In the genomic region with DNA sequence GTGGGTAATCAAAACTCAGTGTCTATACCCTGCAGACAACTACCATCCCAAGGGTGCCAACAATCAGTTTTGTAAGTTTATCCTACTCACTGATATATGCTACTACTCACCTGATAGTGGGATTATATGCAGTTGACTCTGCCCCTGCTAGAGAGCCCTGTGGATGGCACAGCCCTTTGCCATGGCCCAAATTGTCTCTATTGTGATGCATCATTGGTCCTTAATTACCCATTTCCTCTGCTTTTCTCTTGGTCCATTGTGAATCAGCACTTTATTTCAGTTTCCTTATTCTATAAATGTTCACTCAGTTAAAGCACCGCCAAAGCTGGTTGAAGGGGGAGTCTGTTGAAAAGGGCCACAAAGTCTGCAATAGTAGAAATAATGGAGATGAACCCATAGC, we compare ENCODE assay signal across 28 cellular contexts. TPM values are rescaled to one million over a fixed set of nuclear protein-coding genes. Genes with fewer than 3 reads are reported as not detected.
DNase-seq lines count a peak whose midpoint lies in the region; ATAC-seq and TF ChIP-seq lines count a peak whose summit lies in the region.
"Had no signal": no experiment of that assay in that cellular context is flagged by ENCODE, and none has a peak within 500 bp of the region (broad histone marks: within the 10 kb centered on the region; RNA-seq: fewer than 3 reads in every experiment).

No MANE protein-coding gene starts in this region.

- H3K36me3 Mint-ChIP-seq in WTC11: peaks cover 48% of the 10 kb centered on the region
- H3K36me3 Mint-ChIP-seq: CD4-positive, alpha-beta memory T cell; IgD-negative memory B cell had no signal

- H3K27me3 ChIP-seq in H7 (ENCODE audit: control insufficient read depth, insufficient read depth, low read length): no peaks in the 10 kb centered on the region
- no peaks in the 10 kb centered on the region for H3K27me3 ChIP-seq in HUES64 (ENCODE audit: insufficient read depth, low read length)
- no peaks in the 10 kb centered on the region for H3K27me3 ChIP-seq in iPS-20b (ENCODE audit: insufficient read depth, low read length)
- H3K27me3 ChIP-seq: BLaER1 had no signal

- H3K4me3 ChIP-seq in H7 (ENCODE audit: insufficient read depth, low read depth, low read length): no peak overlapping the region
- no peak overlapping the region for H3K4me3 ChIP-seq in HUES64 (ENCODE audit: low read length)
- peak overlapping the region; percentile 42; the same call in 1 of the 2 replicates for H3K4me3 ChIP-seq in iPS-20b (ENCODE audit: low read length)
- H3K4me3 ChIP-seq: BLaER1 had no signal

- peaks cover 48% of the 10 kb centered on the region for H3K9me3 Mint-ChIP-seq in WTC11
- H3K9me3 Mint-ChIP-seq: CD4-positive, alpha-beta memory T cell had no signal

- ATAC-seq in WTC11 (peak; percentile 92), Right ventricle myocardium inferior (no peak)
- ATAC-seq: HCT116, PC-3 had no signal

- H3K27ac Mint-ChIP-seq in WTC11: peak overlapping the region; percentile 48
- H3K27ac Mint-ChIP-seq: CD4-positive, alpha-beta memory T cell; IgD-negative memory B cell had no signal

- CTCF ChIA-PET in WTC11 (lab: Charles Lee): interaction anchor here (1.1 to 1.3 kb wide), 2 partner anchors 30 to 31 kb away, joined by 4 read pairs; no protein-coding TSS in a partner anchor

- H3K4me3 Mint-ChIP-seq in WTC11: peak overlapping the region; percentile 10; the same call in 1 of the 2 replicates
- H3K4me3 Mint-ChIP-seq: CD4-positive, alpha-beta memory T cell; IgD-negative memory B cell had no signal

- peaks cover 69% of the 10 kb centered on the region for H3K4me1 Mint-ChIP-seq in WTC11

- H3K9me3 ChIP-seq in HUES64 (ENCODE audit: insufficient read depth, low read depth, low read length) (no peaks in the 10 kb centered on the region), iPS-20b (ENCODE audit: insufficient read depth, low read depth, low read length) (no peaks in the 10 kb centered on the region)
- H3K9me3 ChIP-seq: BLaER1, Caco-2, SK-N-SH had no signal

- H3K4me1 ChIP-seq in HUES64 (ENCODE audit: insufficient read depth, low read length): peaks cover 16% of the 10 kb centered on the region
- H3K4me1 ChIP-seq in iPS-20b (ENCODE audit: insufficient read depth, low read length): peaks cover 23% of the 10 kb centered on the region
- H3K4me1 ChIP-seq: Caco-2 had no signal

- H3K27me3 Mint-ChIP-seq in WTC11 (ENCODE audit: low read depth): peaks cover 2% of the 10 kb centered on the region; the same call in 1 of the 2 replicates

- DNase-seq in H7 (peak; percentile 16), WTC11 (ENCODE audit: low spot score) (no peak), NCI-H1417 (lab: John Stamatoyannopoulos, UW) (no peak), Right ventricle myocardium inferior (ENCODE audit: missing footprints) (no peak), cerebellar cortex (ENCODE audit: low spot score) (no peak)
- no peak for DNase-seq in activated naive CD4-positive, alpha-beta T cell (lab: John Stamatoyannopoulos, UW)
- DNase-seq: ACHN; Caco-2; CD4-positive, alpha-beta memory T cell; DMS 273 treated with DMSO at 0.1 percent for 48 hours; DND-41; NCI-H1048; NCI-H1436; NCI-H187 treated with DMSO at 0.1 percent for 48 hours; NCI-H69; PC-3; RPMI8226; SIG-M5; SK-N-SH; T-helper 2 cell had no signal

- intact Hi-C loops in Right ventricle myocardium inferior (cut with DNase I): no loop called here

- TF ChIP-seq CTCF in WTC11 (IDR thresholded peaks at IDR 0.05): no peak

- H3K36me3 ChIP-seq in H7 (replicated peaks; ENCODE audit: control insufficient read depth, insufficient read depth, low read length) (no peaks in the 10 kb centered on the region), HUES64 (ENCODE audit: insufficient read depth, low read length) (no peaks in the 10 kb centered on the region), iPS-20b (ENCODE audit: insufficient read depth, low read depth, low read length) (no peaks in the 10 kb centered on the region)
- H3K36me3 ChIP-seq: BLaER1 had no signal

- H3K9ac ChIP-seq in HUES64 (ENCODE audit: low read depth, low read length): no peak overlapping the region
- peak overlapping the region; percentile 10; the same call in 1 of the 2 replicates for H3K9ac ChIP-seq in iPS-20b (ENCODE audit: low read depth, low read length)
- H3K9ac ChIP-seq: BLaER1, SK-N-SH had no signal

- H3K27ac ChIP-seq in HUES64 (ENCODE audit: low read depth, low read length) (peak overlapping the region; percentile 62), iPS-20b (ENCODE audit: low read length) (no peak overlapping the region)
- H3K27ac ChIP-seq: BLaER1 had no signal

- POLR2A ChIA-PET in WTC11 (lab: Charles Lee): no interaction called here

- 36% methylated on average over 1 of the region's 1 CpG for WGBS in HUES64

TF ChIP-seq in WTC11, 78 proteins besides CTCF, POLR2A, EP300 and RAD21:
- TF ChIP-seq, protein P1, sequence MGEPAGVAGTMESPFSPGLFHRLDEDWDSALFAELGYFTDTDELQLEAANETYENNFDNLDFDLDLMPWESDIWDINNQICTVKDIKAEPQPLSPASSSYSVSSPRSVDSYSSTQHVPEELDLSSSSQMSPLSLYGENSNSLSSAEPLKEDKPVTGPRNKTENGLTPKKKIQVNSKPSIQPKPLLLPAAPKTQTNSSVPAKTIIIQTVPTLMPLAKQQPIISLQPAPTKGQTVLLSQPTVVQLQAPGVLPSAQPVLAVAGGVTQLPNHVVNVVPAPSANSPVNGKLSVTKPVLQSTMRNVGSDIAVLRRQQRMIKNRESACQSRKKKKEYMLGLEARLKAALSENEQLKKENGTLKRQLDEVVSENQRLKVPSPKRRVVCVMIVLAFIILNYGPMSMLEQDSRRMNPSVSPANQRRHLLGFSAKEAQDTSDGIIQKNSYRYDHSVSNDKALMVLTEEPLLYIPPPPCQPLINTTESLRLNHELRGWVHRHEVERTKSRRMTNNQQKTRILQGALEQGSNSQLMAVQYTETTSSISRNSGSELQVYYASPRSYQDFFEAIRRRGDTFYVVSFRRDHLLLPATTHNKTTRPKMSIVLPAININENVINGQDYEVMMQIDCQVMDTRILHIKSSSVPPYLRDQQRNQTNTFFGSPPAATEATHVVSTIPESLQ (CRISPR knock-in tag; IDR thresholded peaks at IDR 0.05): no peak
- TF ChIP-seq, protein P2, sequence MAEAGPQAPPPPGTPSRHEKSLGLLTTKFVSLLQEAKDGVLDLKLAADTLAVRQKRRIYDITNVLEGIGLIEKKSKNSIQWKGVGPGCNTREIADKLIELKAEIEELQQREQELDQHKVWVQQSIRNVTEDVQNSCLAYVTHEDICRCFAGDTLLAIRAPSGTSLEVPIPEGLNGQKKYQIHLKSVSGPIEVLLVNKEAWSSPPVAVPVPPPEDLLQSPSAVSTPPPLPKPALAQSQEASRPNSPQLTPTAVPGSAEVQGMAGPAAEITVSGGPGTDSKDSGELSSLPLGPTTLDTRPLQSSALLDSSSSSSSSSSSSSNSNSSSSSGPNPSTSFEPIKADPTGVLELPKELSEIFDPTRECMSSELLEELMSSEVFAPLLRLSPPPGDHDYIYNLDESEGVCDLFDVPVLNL (CRISPR knock-in tag; IDR thresholded peaks at IDR 0.05; ENCODE audit: borderline replicate concordance, low read depth): no peak
- TF ChIP-seq OVOL2 (CRISPR knock-in tag; IDR thresholded peaks at IDR 0.05; ENCODE audit: borderline replicate concordance) (no peak), TEAD1 (CRISPR knock-in tag; IDR thresholded peaks at IDR 0.05) (peak; percentile 75; the same call in 1 of the 2 replicates), RELA (CRISPR knock-in tag; IDR thresholded peaks at IDR 0.05; ENCODE audit: borderline replicate concordance) (no peak), NFE2L1 (CRISPR knock-in tag; IDR thresholded peaks at IDR 0.05) (peak; percentile 66; the same call in 1 of the 2 replicates), RORB (CRISPR knock-in tag; IDR thresholded peaks at IDR 0.05) (no peak)
- TF ChIP-seq, protein P3, sequence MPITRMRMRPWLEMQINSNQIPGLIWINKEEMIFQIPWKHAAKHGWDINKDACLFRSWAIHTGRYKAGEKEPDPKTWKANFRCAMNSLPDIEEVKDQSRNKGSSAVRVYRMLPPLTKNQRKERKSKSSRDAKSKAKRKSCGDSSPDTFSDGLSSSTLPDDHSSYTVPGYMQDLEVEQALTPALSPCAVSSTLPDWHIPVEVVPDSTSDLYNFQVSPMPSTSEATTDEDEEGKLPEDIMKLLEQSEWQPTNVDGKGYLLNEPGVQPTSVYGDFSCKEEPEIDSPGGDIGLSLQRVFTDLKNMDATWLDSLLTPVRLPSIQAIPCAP (CRISPR knock-in tag; IDR thresholded peaks at IDR 0.05): no peak
- TF ChIP-seq, protein P4, sequence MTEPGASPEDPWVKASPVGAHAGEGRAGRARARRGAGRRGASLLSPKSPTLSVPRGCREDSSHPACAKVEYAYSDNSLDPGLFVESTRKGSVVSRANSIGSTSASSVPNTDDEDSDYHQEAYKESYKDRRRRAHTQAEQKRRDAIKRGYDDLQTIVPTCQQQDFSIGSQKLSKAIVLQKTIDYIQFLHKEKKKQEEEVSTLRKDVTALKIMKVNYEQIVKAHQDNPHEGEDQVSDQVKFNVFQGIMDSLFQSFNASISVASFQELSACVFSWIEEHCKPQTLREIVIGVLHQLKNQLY (CRISPR knock-in tag; IDR thresholded peaks at IDR 0.05): no peak
- TF ChIP-seq, protein P5, sequence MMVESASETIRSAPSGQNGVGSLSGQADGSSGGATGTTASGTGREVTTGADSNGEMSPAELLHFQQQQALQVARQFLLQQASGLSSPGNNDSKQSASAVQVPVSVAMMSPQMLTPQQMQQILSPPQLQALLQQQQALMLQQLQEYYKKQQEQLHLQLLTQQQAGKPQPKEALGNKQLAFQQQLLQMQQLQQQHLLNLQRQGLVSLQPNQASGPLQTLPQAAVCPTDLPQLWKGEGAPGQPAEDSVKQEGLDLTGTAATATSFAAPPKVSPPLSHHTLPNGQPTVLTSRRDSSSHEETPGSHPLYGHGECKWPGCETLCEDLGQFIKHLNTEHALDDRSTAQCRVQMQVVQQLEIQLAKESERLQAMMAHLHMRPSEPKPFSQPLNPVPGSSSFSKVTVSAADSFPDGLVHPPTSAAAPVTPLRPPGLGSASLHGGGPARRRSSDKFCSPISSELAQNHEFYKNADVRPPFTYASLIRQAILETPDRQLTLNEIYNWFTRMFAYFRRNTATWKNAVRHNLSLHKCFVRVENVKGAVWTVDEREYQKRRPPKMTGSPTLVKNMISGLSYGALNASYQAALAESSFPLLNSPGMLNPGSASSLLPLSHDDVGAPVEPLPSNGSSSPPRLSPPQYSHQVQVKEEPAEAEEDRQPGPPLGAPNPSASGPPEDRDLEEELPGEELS (CRISPR knock-in tag; IDR thresholded peaks at IDR 0.05): no peak

RNA-seq across cellular contexts. Expression of a gene that starts 42.3 kb away (rescaled TPM):
- 29.6 and 30.0 TPM in 2 replicates for total RNA-seq in H7 (2014; rRNA removed; shearing (Covaris generic))
- polyA plus RNA-seq in HUES64 (2013, experiment 1 of 2): 1.3 TPM
- 0.95 TPM for polyA plus RNA-seq in HUES64 (2013, experiment 2 of 2)
- total RNA-seq in WTC11 (2021) (14.7 to 23.0 TPM (median 16.0 TPM) in 3 replicates), Right ventricle myocardium inferior (4.8 TPM)
- total RNA-seq: CD4-positive, alpha-beta memory T cell; G401; HT1080; NCI-H460; PC-3 had no signal
- polyA plus RNA-seq: CD4-positive, alpha-beta memory T cell; IgD-negative memory B cell; SK-N-SH had no signal

RNA-seq across cellular contexts. Expression of a gene that starts 57.2 kb away (rescaled TPM):
- total RNA-seq in H7 (2014; rRNA removed; shearing (Covaris generic)): 6.8 and 16.6 TPM in 2 replicates
- 0.95 TPM for polyA plus RNA-seq in HUES64 (2013, experiment 1 of 2)
- polyA plus RNA-seq in HUES64 (2013, experiment 2 of 2): 0.76 TPM
- total RNA-seq in WTC11 (2021) (1.1 to 1.4 TPM (median 1.4 TPM) in 3 replicates), Right ventricle myocardium inferior (2.6 TPM)
- total RNA-seq: Caco-2; CD4-positive, alpha-beta memory T cell; G401; HT1080; NCI-H460 had no signal
- polyA plus RNA-seq: CD4-positive, alpha-beta memory T cell; SK-N-SH had no signal
